In genomic region chr6:39309942-39310531, GRCh38 we compare ENCODE assay signal across 7 cellular contexts. TPM values are rescaled to one million over a fixed set of nuclear protein-coding genes. Genes with fewer than 3 reads are reported as not detected.
DNase-seq lines count a peak whose midpoint lies in the region; ATAC-seq and TF ChIP-seq lines count a peak whose summit lies in the region.

No MANE protein-coding gene starts in this region.

- ATAC-seq in SK-N-SH treated with all-trans-retinoic acid at 6 μM for 48 hours = peak; percentile 96
- peak; percentile 68 to 73 for ATAC-seq in left cardiac atrium
- no peak for ATAC-seq in HG02973 (IDR thresholded peaks at IDR 0.05; ENCODE audit: unreplicated experiment)

- TF ChIP-seq POLR2A in adrenal gland (IDR thresholded peaks at IDR 0.05) = no peak

- H3K4me3 ChIP-seq in adrenal gland = no peak overlapping the region

- no peaks in the 10 kb centered on the region for H3K9me3 ChIP-seq in adrenal gland (replicated peaks in 1 of 3)

- H3K27ac ChIP-seq in adrenal gland = no peak overlapping the region

- DNase-seq in GM04503 (ENCODE audit: low read depth) (peak; percentile 28), adrenal gland (peak; percentile 73 to 85 (median 79)), left cardiac atrium (peak; percentile 77), renal cortical epithelial cell (ENCODE audit: low read depth) (peak; percentile 45)

- H3K36me3 ChIP-seq in adrenal gland (replicated peaks in 1 of 2) = no peaks in the 10 kb centered on the region

- TF ChIP-seq CTCF in LNCAP (IDR thresholded peaks at IDR 0.05) (peak; percentile 80), adrenal gland (IDR thresholded peaks at IDR 0.05) (peak; percentile 83 to 93 (median 90))

- intact Hi-C loops in adrenal gland (cut with DNase I) = loop anchor here (5.0 to 10.0 kb wide), 4 partner anchors 315 to 438 kb away; no protein-coding TSS in a partner anchor
- intact Hi-C loops in left cardiac atrium (cut with DNase I) = loop anchor here (5.0 to 10.0 kb wide), 4 partner anchors 225 to 438 kb away; no protein-coding TSS in a partner anchor

- peaks cover 0 to 7% of the 10 kb centered on the region in 2 donors for H3K4me1 ChIP-seq in adrenal gland (replicated peaks in 1 of 2)

- WGBS in adrenal gland, 4 donors = 36 to 44% (median 40%) methylated on average over 5 to 7 of the region's 7 CpGs

- H3K27me3 ChIP-seq in adrenal gland = peaks cover 29% of the 10 kb centered on the region

TF ChIP-seq in SK-N-SH treated with all-trans-retinoic acid at 6 μM for 48 hours, 23 proteins besides CTCF, POLR2A, EP300 and RAD21:
- TF ChIP-seq TOX (CRISPR knock-in tag; IDR thresholded peaks at IDR 0.05; ENCODE audit: borderline replicate concordance) (no peak), PATZ1 (CRISPR knock-in tag; IDR thresholded peaks at IDR 0.05; ENCODE audit: borderline replicate concordance) (no peak), BACH2 (CRISPR knock-in tag; IDR thresholded peaks at IDR 0.05; ENCODE audit: borderline replicate concordance) (no peak), CREB5 (CRISPR knock-in tag; IDR thresholded peaks at IDR 0.05; ENCODE audit: low read depth) (no peak), ZNF565 (CRISPR knock-in tag; conservative IDR thresholded peaks at IDR 0.05; ENCODE audit: low read depth) (no peak), CSDC2 (CRISPR knock-in tag; IDR thresholded peaks at IDR 0.05) (no peak)

RNA-seq across cellular contexts. Expression of gene KCNK17, which starts 4.2 kb away (rescaled TPM):
- under 1 TPM in 1 of 8 donors, not detected in 7; 0.36 TPM for total RNA-seq in adrenal gland
- polyA plus RNA-seq in adrenal gland = under 1 TPM; 0.10 to 0.16 (median 0.11) TPM
- total RNA-seq in left cardiac atrium = 1 to 10 TPM in 1 of 2 donors, under 1 TPM in 1; 0.53 to 1.1 TPM
- total RNA-seq in renal cortical epithelial cell = not detected in 2 replicates

RNA-seq across cellular contexts. Expression of gene KCNK16, which starts 12.5 kb away (rescaled TPM):
- not detected for total RNA-seq in adrenal gland
- polyA plus RNA-seq in adrenal gland = not detected
- not detected for total RNA-seq in left cardiac atrium
- total RNA-seq in renal cortical epithelial cell = not detected in 2 replicates

Comparison
In these comparisons a context has a peak if more than half of its experiments do, and no peak if none do; other contexts are left out.
1. DNase-seq: peak in every context shown above with its lines; median percentile 79 in adrenal gland; 77 in left cardiac atrium; 45 in renal cortical epithelial cell; 28 in GM04503.